ENCODE assay signal across 17 cellular contexts in the genomic region with DNA sequence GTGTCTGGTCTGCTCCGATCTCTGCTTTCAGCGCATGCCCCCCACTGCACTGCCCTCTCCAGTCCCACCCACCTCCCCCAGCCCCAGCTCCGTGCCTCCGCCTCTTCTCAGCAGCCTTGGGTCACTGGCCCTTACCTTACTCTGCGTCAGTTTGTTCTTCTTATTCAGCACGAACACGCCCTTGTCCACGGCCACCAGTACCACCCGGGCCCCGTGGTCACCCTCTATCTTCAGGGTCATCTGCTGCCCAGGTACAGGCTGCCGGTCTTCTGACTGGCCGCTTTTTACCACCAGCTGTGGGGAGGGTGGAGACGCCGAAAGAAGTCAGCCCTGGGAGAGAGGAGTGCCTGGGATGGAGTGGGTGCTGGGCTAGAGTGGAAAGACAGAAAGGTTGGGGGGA. TPM values are rescaled to one million over a fixed set of nuclear protein-coding genes. Genes with fewer than 3 reads are reported as not detected.
DNase-seq lines count a peak whose midpoint lies in the region; FAIRE-seq and TF ChIP-seq lines count a peak whose summit lies in the region.
"Had no signal": no experiment of that assay in that cellular context is flagged by ENCODE, and none has a peak within 500 bp of the region (broad histone marks: within the 10 kb centered on the region; RNA-seq: fewer than 3 reads in every experiment).

No MANE protein-coding gene starts in this region.

- no peaks in the 10 kb centered on the region for H3K36me3 ChIP-seq in H1 (ENCODE audit: control insufficient read depth in 2 of 4, insufficient read depth in 4 of 4, low read length in 3 of 4)
- H3K36me3 ChIP-seq in osteoblast (ENCODE audit: insufficient read depth, low read length) = no peaks in the 10 kb centered on the region

- H3K27me3 Mint-ChIP-seq in activated CD4-positive, alpha-beta T cell treated with anti-CD3 and anti-CD28 coated beads, Interleukin-2, amount 10 ng/mL, durations not matched to agents 24 days and 14 days = peaks cover 44% of the 10 kb centered on the region
- H3K27me3 Mint-ChIP-seq in activated CD4-positive, alpha-beta memory T cell treated with anti-CD3 and anti-CD28 coated beads for 36 hours = peaks cover 25% of the 10 kb centered on the region

- H3K4ac ChIP-seq in H1 (replicated peaks; ENCODE audit: insufficient read length, low read depth, low read length) = no peak overlapping the region

- TF ChIP-seq EP300 in H1 (IDR thresholded peaks at IDR 0.05; ENCODE audit: borderline replicate concordance in 1 of 2, low read depth in 2 of 2, low read length in 2 of 2) = no peak

- H3K9ac ChIP-seq in H1 (replicated peaks in 1 of 4; ENCODE audit: extremely low read depth in 1 of 4, low read depth in 3 of 4, low read length in 3 of 4) = no peak overlapping the region

- no peak overlapping the region for H3K27ac ChIP-seq in H1 (ENCODE audit: low read depth, low read length)
- H3K27ac ChIP-seq in osteoblast (ENCODE audit: low read depth, low read length) = no peak overlapping the region

- TF ChIP-seq CTCF in H1 (IDR thresholded peaks at IDR 0.05; ENCODE audit: control extremely low read depth in 1 of 3, insufficient read depth in 1 of 3, low read depth in 1 of 3, low read length in 3 of 3) (no peak), osteoblast (IDR thresholded peaks at IDR 0.05; ENCODE audit: extremely low read depth, low read depth, low read length) (no peak)

- no peak overlapping the region for H4K5ac ChIP-seq in H1 (ENCODE audit: insufficient read length, low read depth, low read length)

- H3K4me1 Mint-ChIP-seq in activated CD4-positive, alpha-beta T cell treated with anti-CD3 and anti-CD28 coated beads, Interleukin-2, amount 10 ng/mL, durations not matched to agents 24 days and 14 days = peaks cover 13% of the 10 kb centered on the region
- peaks cover 10% of the 10 kb centered on the region for H3K4me1 Mint-ChIP-seq in activated CD4-positive, alpha-beta memory T cell treated with anti-CD3 and anti-CD28 coated beads for 36 hours (ENCODE audit: low read depth)

- no peak overlapping the region for H2AK5ac ChIP-seq in H1 (ENCODE audit: low read depth, low read length)

- no peak overlapping the region for H3K18ac ChIP-seq in H1 (ENCODE audit: extremely low read depth, low read length)

- no peak for TF ChIP-seq RAD21 in H1 (IDR thresholded peaks at IDR 0.05 in 1 of 2, conservative IDR thresholded peaks at IDR 0.05 in 1 of 2; ENCODE audit: low read depth in 2 of 2, low read length in 2 of 2)

- no peak overlapping the region for H2BK120ac ChIP-seq in H1 (replicated peaks; ENCODE audit: low read depth, low read length)

- no peak overlapping the region for H4K91ac ChIP-seq in H1 (replicated peaks; ENCODE audit: insufficient read length, low read length)

- WGBS in H1 (ENCODE audit: extremely low coverage in 1 of 2, insufficient coverage in 1 of 2, insufficient read length in 1 of 2, insufficient replicate concordance in 2 of 2, low coverage in 1 of 2, low lambda C conversion rate in 2 of 2, missing lambda C conversion rate in 1 of 2), 2 experiments = 66% methylated on average over 14 of the region's 14 CpGs; no CpG with 5 or more reads in 1 of the 2 experiments

- H3K4me3 ChIP-seq in H1 (ENCODE audit: extremely low read depth in 1 of 4, insufficient read depth in 2 of 4, low read depth in 3 of 4, low read length in 4 of 4) (peak overlapping the region in 1 of 4 experiments; percentile 58; a peak in 2 of 8 replicates), osteoblast (ENCODE audit: insufficient read depth, low read length) (no peak overlapping the region)
- H3K4me3 ChIP-seq: K562 had no signal

- H3K9me3 ChIP-seq in H1 (ENCODE audit: insufficient read depth in 2 of 2, low read depth in 1 of 2, low read length in 1 of 2) (no peaks in the 10 kb centered on the region), osteoblast (ENCODE audit: low read depth, low read length) (no peaks in the 10 kb centered on the region)

- H3K9me3 Mint-ChIP-seq in activated CD4-positive, alpha-beta T cell treated with anti-CD3 and anti-CD28 coated beads, Interleukin-2, amount 10 ng/mL, durations not matched to agents 24 days and 14 days = no peaks in the 10 kb centered on the region
- no peaks in the 10 kb centered on the region for H3K9me3 Mint-ChIP-seq in activated CD4-positive, alpha-beta memory T cell treated with anti-CD3 and anti-CD28 coated beads for 36 hours
- H3K9me3 Mint-ChIP-seq: CD4-positive, alpha-beta memory T cell had no signal

- no peak for DNase-seq in activated CD4-positive, alpha-beta T cell treated with anti-CD3 and anti-CD28 coated beads, Interleukin-2, amount 10 ng/mL, durations not matched to agents 24 days and 14 days
- no peak for DNase-seq in activated CD4-positive, alpha-beta T cell treated with anti-CD3 and anti-CD28 coated beads for 1 hour
- no peak for DNase-seq in H1 (ENCODE audit: low read depth in 1 of 2, low spot score in 2 of 2)
- DNase-seq in osteoblast (ENCODE audit: insufficient read length, low spot score, missing footprints) = peak; percentile 51
- no peak for DNase-seq in activated CD4-positive, alpha-beta memory T cell treated with anti-CD3 and anti-CD28 coated beads for 36 hours
- no peak for DNase-seq in cerebellum (ENCODE audit: low spot score)
- DNase-seq: 8988T; Calu3; CD4-positive, alpha-beta memory T cell; DMS53; MV-4-11; NCI-H1417; NCI-H1930; NCI-H526 treated with DMSO at 0.1 percent for 48 hours; SHP77 had no signal

- POLR2A ChIA-PET in H1 (lab: Charles Lee; ENCODE audit: partially characterized antibody) = no interaction called here
- POLR2A ChIA-PET in activated CD4-positive, alpha-beta memory T cell treated with anti-CD3 and anti-CD28 coated beads for 36 hours (lab: Charles Lee) = no interaction called here

- H2AFZ ChIP-seq in H1 (ENCODE audit: low read length) (no peak overlapping the region), osteoblast (ENCODE audit: low read length) (no peak overlapping the region)

- no peak for FAIRE-seq in H1 (lab: Jason Lieb, UNC)
- FAIRE-seq: K562 had no signal

- peaks cover 0 to 22% (median 18%) of the 10 kb centered on the region in 4 experiments; a peak in 6 of 7 replicates for H3K27me3 ChIP-seq in H1 (replicated peaks in 1 of 4; ENCODE audit: control insufficient read depth in 3 of 4, extremely low read depth in 1 of 4, insufficient read depth in 3 of 4, low read length in 3 of 4)
- peaks cover 18% of the 10 kb centered on the region for H3K27me3 ChIP-seq in osteoblast (ENCODE audit: insufficient read depth, low read length)

- no peak overlapping the region for H2BK20ac ChIP-seq in H1 (ENCODE audit: low read length)

- no peak overlapping the region for H2BK15ac ChIP-seq in H1 (ENCODE audit: low read length)

- H3K36me3 Mint-ChIP-seq in activated CD4-positive, alpha-beta T cell treated with anti-CD3 and anti-CD28 coated beads, Interleukin-2, amount 10 ng/mL, durations not matched to agents 24 days and 14 days (ENCODE audit: low read depth) = no peaks in the 10 kb centered on the region
- no peaks in the 10 kb centered on the region for H3K36me3 Mint-ChIP-seq in activated CD4-positive, alpha-beta memory T cell treated with anti-CD3 and anti-CD28 coated beads for 36 hours
- H3K36me3 Mint-ChIP-seq: CD4-positive, alpha-beta memory T cell had no signal

- H3K4me3 Mint-ChIP-seq in activated CD4-positive, alpha-beta T cell treated with anti-CD3 and anti-CD28 coated beads, Interleukin-2, amount 10 ng/mL, durations not matched to agents 24 days and 14 days = no peak overlapping the region
- H3K4me3 Mint-ChIP-seq in activated CD4-positive, alpha-beta memory T cell treated with anti-CD3 and anti-CD28 coated beads for 36 hours = no peak overlapping the region

- H2BK12ac ChIP-seq in H1 (ENCODE audit: low read depth, low read length) = no peak overlapping the region

- peaks cover 0 to 12% (median 2%) of the 10 kb centered on the region in 4 experiments; a peak in 4 of 7 replicates for H3K4me1 ChIP-seq in H1 (replicated peaks in 1 of 4; ENCODE audit: control insufficient read depth in 3 of 4, insufficient read depth in 4 of 4, low read length in 3 of 4)
- H3K4me1 ChIP-seq in osteoblast (ENCODE audit: insufficient read depth, low read length) = no peaks in the 10 kb centered on the region

- CTCF ChIA-PET in H1 (lab: Charles Lee; ENCODE audit: partially characterized antibody) = interaction anchor here (1.4 kb wide), 1 partner anchor 39 kb away, joined by 3 read pairs; the partner anchor contains the start of gene TNFSF14
- CTCF ChIA-PET in activated CD4-positive, alpha-beta memory T cell treated with anti-CD3 and anti-CD28 coated beads for 36 hours (lab: Charles Lee) = no interaction called here

- H3K23me2 ChIP-seq in H1 (ENCODE audit: low read depth, low read length) = peaks cover 9% of the 10 kb centered on the region

- no peak overlapping the region for H3K23ac ChIP-seq in H1 (ENCODE audit: insufficient read length)

- no peak overlapping the region for H3K14ac ChIP-seq in H1 (ENCODE audit: insufficient read length)

- H2BK5ac ChIP-seq in H1 (ENCODE audit: low read depth, low read length) = no peak overlapping the region

- no peaks in the 10 kb centered on the region for H3K79me1 ChIP-seq in H1 (ENCODE audit: low read depth, low read length)

- H4K8ac ChIP-seq in H1 (ENCODE audit: extremely low read depth, insufficient read depth, low read length) = no peak overlapping the region

- no peaks in the 10 kb centered on the region for H3K79me2 ChIP-seq in H1 (ENCODE audit: control insufficient read depth in 1 of 2, insufficient read depth in 2 of 2, low read length in 2 of 2)
- no peaks in the 10 kb centered on the region for H3K79me2 ChIP-seq in osteoblast (ENCODE audit: insufficient read depth, low read length)

- H3K4me2 ChIP-seq in H1 (ENCODE audit: insufficient read depth in 1 of 2, low read depth in 2 of 2, low read length in 2 of 2) (peak overlapping the region; percentile 49 to 75; a peak in 3 of 4 replicates), osteoblast (ENCODE audit: insufficient read depth, low read length) (no peak overlapping the region)

- no peak overlapping the region for H3K56ac ChIP-seq in H1 (replicated peaks; ENCODE audit: insufficient read length, low read depth, low read length)

- H4K20me1 ChIP-seq in H1 (replicated peaks in 1 of 2; ENCODE audit: control insufficient read depth in 1 of 2, insufficient read depth in 2 of 2, low read length in 2 of 2) = no peaks in the 10 kb centered on the region
- H4K20me1 ChIP-seq in osteoblast (ENCODE audit: insufficient read depth, low read length) = no peaks in the 10 kb centered on the region

- H3K27ac Mint-ChIP-seq in activated CD4-positive, alpha-beta T cell treated with anti-CD3 and anti-CD28 coated beads, Interleukin-2, amount 10 ng/mL, durations not matched to agents 24 days and 14 days = peak overlapping the region; percentile 59
- no peak overlapping the region for H3K27ac Mint-ChIP-seq in activated CD4-positive, alpha-beta memory T cell treated with anti-CD3 and anti-CD28 coated beads for 36 hours

- intact Hi-C loops in activated CD4-positive, alpha-beta T cell treated with anti-CD3 and anti-CD28 coated beads, Interleukin-2, amount 10 ng/mL, durations not matched to agents 24 days and 14 days (cut with micrococcal nuclease) = no loop called here
- intact Hi-C loops in activated CD4-positive, alpha-beta memory T cell treated with anti-CD3 and anti-CD28 coated beads for 36 hours (cut with micrococcal nuclease) = no loop called here

- TF ChIP-seq POLR2A in H1 (IDR thresholded peaks at IDR 0.05; ENCODE audit: control extremely low read depth in 1 of 2, low read depth in 2 of 2, low read length in 2 of 2) = no peak

RNA-seq across cellular contexts. Expression of gene C3, which starts 10.9 kb away (rescaled TPM):
- total RNA-seq in activated CD4-positive, alpha-beta T cell treated with anti-CD3 and anti-CD28 coated beads, Interleukin-2, amount 10 ng/mL, durations not matched to agents 24 days and 14 days = 4.8 and 5.3 TPM in 2 replicates
- total RNA-seq in H1 (2021; fragmentation: NEBNext Ultra II Directional; extraction: Animal tissue kit (Norgen Biotek cat#: 25700)) = 4.2 and 6.4 TPM in 2 replicates
- polyA plus RNA-seq in H1 (2011; rRNA removed) = 12.8 and 16.6 TPM in 2 replicates
- 16.0 TPM for polyA plus RNA-seq in H1 (2011; cell fraction: cytosol; rRNA removed)
- polyA plus RNA-seq in H1 (2011; cell fraction: nucleus; rRNA removed) = 34.2 TPM
- 11.3 to 16.8 TPM (median 13.0 TPM) in 4 replicates for polyA plus RNA-seq in H1 (2012, experiment 1 of 2)
- polyA plus RNA-seq in H1 (2012, experiment 2 of 2) = 13.6 TPM
- polyA plus RNA-seq in H1 (2013, experiment 1 of 2) = 22.5 TPM
- 24.4 TPM for polyA plus RNA-seq in H1 (2013, experiment 2 of 2)
- polyA minus RNA-seq in H1 (2011; rRNA and poly(A)+ RNA removed) = 16.2 and 28.8 TPM in 2 replicates
- polyA minus RNA-seq in H1 (2011; cell fraction: cytosol; rRNA and poly(A)+ RNA removed) = 31.9 TPM
- 33.2 TPM for polyA minus RNA-seq in H1 (2011; cell fraction: nucleus; rRNA and poly(A)+ RNA removed)
- total RNA-seq in osteoblast (5.0 and 14.1 TPM in 2 replicates), cerebellum (20.8 TPM)
- total RNA-seq in activated CD4-positive, alpha-beta memory T cell treated with anti-CD3 and anti-CD28 coated beads for 36 hours = 1 to 10 TPM; 1.2 to 2.4 TPM
- polyA plus RNA-seq: CD4-positive, alpha-beta memory T cell had no signal

RNA-seq across cellular contexts. Expression of gene GPR108, which starts 27.8 kb away (rescaled TPM):
- total RNA-seq in activated CD4-positive, alpha-beta T cell treated with anti-CD3 and anti-CD28 coated beads, Interleukin-2, amount 10 ng/mL, durations not matched to agents 24 days and 14 days = 97.7 and 107 TPM in 2 replicates
- total RNA-seq in H1 (2021; fragmentation: NEBNext Ultra II Directional; extraction: Animal tissue kit (Norgen Biotek cat#: 25700)) = 34.9 and 35.3 TPM in 2 replicates
- 46.0 and 63.9 TPM in 2 replicates for polyA plus RNA-seq in H1 (2011; rRNA removed)
- polyA plus RNA-seq in H1 (2011; cell fraction: cytosol; rRNA removed) = 52.1 TPM
- 160 TPM for polyA plus RNA-seq in H1 (2011; cell fraction: nucleus; rRNA removed)
- polyA plus RNA-seq in H1 (2012, experiment 1 of 2) = 35.3 to 46.7 TPM (median 38.7 TPM) in 4 replicates
- polyA plus RNA-seq in H1 (2012, experiment 2 of 2) = 36.3 TPM
- 47.8 TPM for polyA plus RNA-seq in H1 (2013, experiment 1 of 2)
- polyA plus RNA-seq in H1 (2013, experiment 2 of 2) = 49.9 TPM
- 30.4 and 47.5 TPM in 2 replicates for polyA minus RNA-seq in H1 (2011; rRNA and poly(A)+ RNA removed)
- polyA minus RNA-seq in H1 (2011; cell fraction: cytosol; rRNA and poly(A)+ RNA removed) = 15.0 TPM
- 23.3 TPM for polyA minus RNA-seq in H1 (2011; cell fraction: nucleus; rRNA and poly(A)+ RNA removed)
- total RNA-seq in osteoblast (42.3 and 52.2 TPM in 2 replicates), cerebellum (13.0 TPM)
- total RNA-seq in activated CD4-positive, alpha-beta memory T cell treated with anti-CD3 and anti-CD28 coated beads for 36 hours = 10 to 100 TPM; 72.1 to 75.4 TPM

RNA-seq across cellular contexts. Expression of gene TRIP10, which starts 29.9 kb away (rescaled TPM):
- total RNA-seq in activated CD4-positive, alpha-beta T cell treated with anti-CD3 and anti-CD28 coated beads, Interleukin-2, amount 10 ng/mL, durations not matched to agents 24 days and 14 days = 66.3 and 67.7 TPM in 2 replicates
- 69.3 and 69.5 TPM in 2 replicates for total RNA-seq in H1 (2021; fragmentation: NEBNext Ultra II Directional; extraction: Animal tissue kit (Norgen Biotek cat#: 25700))
- polyA plus RNA-seq in H1 (2011; rRNA removed) = 27.8 and 38.0 TPM in 2 replicates
- 46.0 TPM for polyA plus RNA-seq in H1 (2011; cell fraction: cytosol; rRNA removed)
- polyA plus RNA-seq in H1 (2011; cell fraction: nucleus; rRNA removed) = 69.9 TPM
- 66.1 to 83.1 TPM (median 77.4 TPM) in 4 replicates for polyA plus RNA-seq in H1 (2012, experiment 1 of 2)
- 58.7 TPM for polyA plus RNA-seq in H1 (2012, experiment 2 of 2)
- 63.3 TPM for polyA plus RNA-seq in H1 (2013, experiment 1 of 2)
- polyA plus RNA-seq in H1 (2013, experiment 2 of 2) = 64.1 TPM
- 23.1 and 26.9 TPM in 2 replicates for polyA minus RNA-seq in H1 (2011; rRNA and poly(A)+ RNA removed)
- polyA minus RNA-seq in H1 (2011; cell fraction: cytosol; rRNA and poly(A)+ RNA removed) = 28.1 TPM
- 24.9 TPM for polyA minus RNA-seq in H1 (2011; cell fraction: nucleus; rRNA and poly(A)+ RNA removed)
- 32.4 and 36.2 TPM in 2 replicates for total RNA-seq in osteoblast
- 10 to 100 TPM; 55.9 to 56.2 TPM for total RNA-seq in activated CD4-positive, alpha-beta memory T cell treated with anti-CD3 and anti-CD28 coated beads for 36 hours
- total RNA-seq in cerebellum = 3.6 TPM

RNA-seq across cellular contexts. Expression of gene TNFSF14, which starts 39.6 kb away (rescaled TPM):
- 172 and 173 TPM in 2 replicates for total RNA-seq in activated CD4-positive, alpha-beta T cell treated with anti-CD3 and anti-CD28 coated beads, Interleukin-2, amount 10 ng/mL, durations not matched to agents 24 days and 14 days
- total RNA-seq in H1 (2021; fragmentation: NEBNext Ultra II Directional; extraction: Animal tissue kit (Norgen Biotek cat#: 25700)) = not detected in 2 replicates
- 0.03 TPM in 1 of 2 replicates, not detected in the other for polyA plus RNA-seq in H1 (2011; rRNA removed)
- polyA plus RNA-seq in H1 (2011; cell fraction: cytosol; rRNA removed) = 0.03 TPM
- polyA plus RNA-seq in H1 (2011; cell fraction: nucleus; rRNA removed) = not detected
- 0.06 TPM in 1 of 4 replicates, not detected in the others for polyA plus RNA-seq in H1 (2012, experiment 1 of 2)
- not detected for polyA plus RNA-seq in H1 (2012, experiment 2 of 2)
- 0.02 TPM for polyA plus RNA-seq in H1 (2013, experiment 1 of 2)
- polyA plus RNA-seq in H1 (2013, experiment 2 of 2) = not detected
- polyA minus RNA-seq in H1 (2011; rRNA and poly(A)+ RNA removed) = not detected in 2 replicates
- not detected for polyA minus RNA-seq in H1 (2011; cell fraction: cytosol; rRNA and poly(A)+ RNA removed)
- not detected for polyA minus RNA-seq in H1 (2011; cell fraction: nucleus; rRNA and poly(A)+ RNA removed)
- total RNA-seq in osteoblast (not detected in 2 replicates), cerebellum (not detected)
- 10 to 100 TPM; 36.5 to 38.6 TPM for total RNA-seq in activated CD4-positive, alpha-beta memory T cell treated with anti-CD3 and anti-CD28 coated beads for 36 hours
- polyA plus RNA-seq: BJ had no signal

RNA-seq across cellular contexts. Expression of gene SH2D3A, which starts 57.7 kb away (rescaled TPM):
- total RNA-seq in activated CD4-positive, alpha-beta T cell treated with anti-CD3 and anti-CD28 coated beads, Interleukin-2, amount 10 ng/mL, durations not matched to agents 24 days and 14 days = 9.8 and 11.0 TPM in 2 replicates
- 20.0 and 22.1 TPM in 2 replicates for total RNA-seq in H1 (2021; fragmentation: NEBNext Ultra II Directional; extraction: Animal tissue kit (Norgen Biotek cat#: 25700))
- polyA plus RNA-seq in H1 (2011; rRNA removed) = 14.5 and 22.8 TPM in 2 replicates
- polyA plus RNA-seq in H1 (2011; cell fraction: cytosol; rRNA removed) = 18.8 TPM
- polyA plus RNA-seq in H1 (2011; cell fraction: nucleus; rRNA removed) = 34.1 TPM
- 12.6 to 18.8 TPM (median 17.6 TPM) in 4 replicates for polyA plus RNA-seq in H1 (2012, experiment 1 of 2)
- 15.0 TPM for polyA plus RNA-seq in H1 (2012, experiment 2 of 2)
- polyA plus RNA-seq in H1 (2013, experiment 1 of 2) = 32.0 TPM
- polyA plus RNA-seq in H1 (2013, experiment 2 of 2) = 29.0 TPM
- polyA minus RNA-seq in H1 (2011; rRNA and poly(A)+ RNA removed) = 6.1 and 7.2 TPM in 2 replicates
- polyA minus RNA-seq in H1 (2011; cell fraction: cytosol; rRNA and poly(A)+ RNA removed) = 9.0 TPM
- 11.2 TPM for polyA minus RNA-seq in H1 (2011; cell fraction: nucleus; rRNA and poly(A)+ RNA removed)
- not detected in 2 replicates for total RNA-seq in osteoblast
- total RNA-seq in activated CD4-positive, alpha-beta memory T cell treated with anti-CD3 and anti-CD28 coated beads for 36 hours = 10 to 100 TPM; 17.1 to 18.2 TPM
- 4.9 TPM for total RNA-seq in cerebellum
